In genomic region chr17:31511176-31511540, GRCh38 we compare ENCODE assay signal across 10 cellular contexts.
DNase-seq lines count a peak whose midpoint lies in the region; ATAC-seq, FAIRE-seq and TF ChIP-seq lines count a peak whose summit lies in the region.
"Had no signal": no experiment of that assay in that cellular context is flagged by ENCODE, and none has a peak within 500 bp of the region (broad histone marks: within the 10 kb centered on the region; RNA-seq: fewer than 3 reads in every experiment).

No MANE protein-coding gene starts in this region.

- peaks cover 11% of the 10 kb centered on the region for H3K79me1 ChIP-seq in H1 (ENCODE audit: low read depth, low read length)

- TF ChIP-seq CTCF in H1 (IDR thresholded peaks at IDR 0.05; ENCODE audit: control extremely low read depth in 1 of 3, insufficient read depth in 1 of 3, low read depth in 1 of 3, low read length in 3 of 3), result no peak
- no peak for TF ChIP-seq CTCF in PC-9 (conservative IDR thresholded peaks at IDR 0.05)

- H3K9me2 ChIP-seq in PC-9 (ENCODE audit: insufficient read depth), result no peaks in the 10 kb centered on the region

- H3K9me3 ChIP-seq in H1 (ENCODE audit: insufficient read depth in 2 of 2, low read depth in 1 of 2, low read length in 1 of 2) (no peaks in the 10 kb centered on the region), PC-9 (ENCODE audit: insufficient read depth, low read depth) (no peaks in the 10 kb centered on the region)

- H3K27ac ChIP-seq in H1 (ENCODE audit: low read depth, low read length) (no peak overlapping the region), temporal lobe (ENCODE audit: low read depth, low read length) (peak overlapping the region; percentile 84), PC-9 (no peak overlapping the region)

- H2BK20ac ChIP-seq in H1 (ENCODE audit: low read length), result no peak overlapping the region

- H3K36me3 ChIP-seq in H1 (ENCODE audit: control insufficient read depth in 2 of 4, insufficient read depth in 4 of 4, low read length in 3 of 4) (no peaks in the 10 kb centered on the region), PC-9 (ENCODE audit: low read depth) (no peaks in the 10 kb centered on the region)

- CTCF ChIA-PET in H1 (lab: Charles Lee; ENCODE audit: partially characterized antibody), result interaction anchor here (0.6 to 11.5 kb wide), 13 partner anchors 13 to 495 kb away, joined by 3 to 144 read pairs (median 4); no protein-coding TSS in a partner anchor
- CTCF ChIA-PET in PC-9 (lab: Charles Lee), result no interaction called here

- H3K4me3 ChIP-seq in H1 (ENCODE audit: extremely low read depth in 1 of 4, insufficient read depth in 2 of 4, low read depth in 3 of 4, low read length in 4 of 4) (no peak overlapping the region), PC-9 (no peak overlapping the region)

- ATAC-seq in left cardiac atrium (no peak), GM21447 (IDR thresholded peaks at IDR 0.05; ENCODE audit: unreplicated experiment) (no peak), GM19455 (IDR thresholded peaks at IDR 0.05; ENCODE audit: unreplicated experiment) (no peak)
- ATAC-seq: Panc1 had no signal

- H4K91ac ChIP-seq in H1 (replicated peaks; ENCODE audit: insufficient read length, low read length), result peak overlapping the region; percentile 34

- no peak overlapping the region for H2BK15ac ChIP-seq in H1 (ENCODE audit: low read length)

- TF ChIP-seq POLR2A in H1 (IDR thresholded peaks at IDR 0.05; ENCODE audit: control extremely low read depth in 1 of 2, low read depth in 2 of 2, low read length in 2 of 2), result no peak

- H3K9ac ChIP-seq in H1 (replicated peaks in 1 of 4; ENCODE audit: extremely low read depth in 1 of 4, low read depth in 3 of 4, low read length in 3 of 4), result no peak overlapping the region

- DNase-seq in left cardiac atrium, result peak; percentile 13
- no peak for DNase-seq in cardiac septum (ENCODE audit: low spot score)
- DNase-seq in RPMI8226, result peak; percentile 44
- no peak for DNase-seq in H1 (ENCODE audit: low read depth in 1 of 2, low spot score in 2 of 2)
- DNase-seq in PC-9, result no peak
- DNase-seq: activated naive CD4-positive, alpha-beta T cell treated with Interleukin-2 at 50 U/mL for 16 hours had no signal

- no peak overlapping the region for H3K14ac ChIP-seq in H1 (ENCODE audit: insufficient read length)

- H3K4me1 ChIP-seq in H1 (replicated peaks in 1 of 4; ENCODE audit: control insufficient read depth in 3 of 4, insufficient read depth in 4 of 4, low read length in 3 of 4) (peaks cover 0 to 5% (median 2%) of the 10 kb centered on the region in 4 experiments; a peak in 5 of 7 replicates), PC-9 (replicated peaks; ENCODE audit: insufficient read depth) (no peaks in the 10 kb centered on the region)

- WGBS in H1 (ENCODE audit: extremely low coverage in 1 of 2, insufficient coverage in 1 of 2, insufficient read length in 1 of 2, insufficient replicate concordance in 2 of 2, low coverage in 1 of 2, low lambda C conversion rate in 2 of 2, missing lambda C conversion rate in 1 of 2), 2 experiments, result 89% methylated on average over 9 of the region's 9 CpGs; no CpG with 5 or more reads in 1 of the 2 experiments

- no peak overlapping the region for H3K23ac ChIP-seq in H1 (ENCODE audit: insufficient read length)

- H4K5ac ChIP-seq in H1 (ENCODE audit: insufficient read length, low read depth, low read length), result no peak overlapping the region

- no peak overlapping the region for H3K4me2 ChIP-seq in H1 (ENCODE audit: insufficient read depth in 1 of 2, low read depth in 2 of 2, low read length in 2 of 2)
- no peak overlapping the region for H3K4me2 ChIP-seq in PC-9

- POLR2A ChIA-PET in H1 (lab: Charles Lee; ENCODE audit: partially characterized antibody), result interaction anchor here (1.2 to 1.4 kb wide), 2 partner anchors 13 to 63 kb away, joined by 3 to 4 read pairs; no protein-coding TSS in a partner anchor
- POLR2A ChIA-PET in PC-9 (lab: Charles Lee; ENCODE audit: unreplicated experiment), result interaction anchor here (0.6 kb wide), 1 partner anchor 99 kb away, joined by 6 read pairs; no protein-coding TSS in a partner anchor

- H3K27me3 ChIP-seq in H1 (replicated peaks in 1 of 4; ENCODE audit: control insufficient read depth in 3 of 4, extremely low read depth in 1 of 4, insufficient read depth in 3 of 4, low read length in 3 of 4), result no peaks in the 10 kb centered on the region
- H3K27me3 ChIP-seq in PC-9 (ENCODE audit: insufficient read depth, low read depth), result no peaks in the 10 kb centered on the region

- FAIRE-seq in H1 (lab: Jason Lieb, UNC), result no peak

- no peak overlapping the region for H4K8ac ChIP-seq in H1 (ENCODE audit: extremely low read depth, insufficient read depth, low read length)

- H2AFZ ChIP-seq in H1 (ENCODE audit: low read length) (no peak overlapping the region), PC-9 (no peak overlapping the region)

- no peak for TF ChIP-seq EP300 in H1 (IDR thresholded peaks at IDR 0.05; ENCODE audit: borderline replicate concordance in 1 of 2, low read depth in 2 of 2, low read length in 2 of 2)

- H2AK5ac ChIP-seq in H1 (ENCODE audit: low read depth, low read length), result peak overlapping the region; percentile 83; the same call in 1 of the 2 replicates

- H3F3A ChIP-seq in PC-9 (ENCODE audit: insufficient read depth, low read depth), result no peaks in the 10 kb centered on the region

- H2BK5ac ChIP-seq in H1 (ENCODE audit: low read depth, low read length), result no peak overlapping the region

- no peak overlapping the region for H2BK120ac ChIP-seq in H1 (replicated peaks; ENCODE audit: low read depth, low read length)

- H3K23me2 ChIP-seq in H1 (ENCODE audit: low read depth, low read length), result no peaks in the 10 kb centered on the region

- H3K4ac ChIP-seq in H1 (replicated peaks; ENCODE audit: insufficient read length, low read depth, low read length), result peak overlapping the region; percentile 27

- intact Hi-C loops in left cardiac atrium (cut with DNase I), result no loop called here
- intact Hi-C loops in cardiac septum (cut with DNase I), result no loop called here
- intact Hi-C loops in PC-9 (cut with micrococcal nuclease; ENCODE audit: unreplicated experiment), result no loop called here

- no peak for TF ChIP-seq RAD21 in H1 (IDR thresholded peaks at IDR 0.05 in 1 of 2, conservative IDR thresholded peaks at IDR 0.05 in 1 of 2; ENCODE audit: low read depth in 2 of 2, low read length in 2 of 2)

- H3K18ac ChIP-seq in H1 (ENCODE audit: extremely low read depth, low read length), result no peak overlapping the region

- H3K79me2 ChIP-seq in H1 (ENCODE audit: control insufficient read depth in 1 of 2, insufficient read depth in 2 of 2, low read length in 2 of 2) (peaks cover 0 to 51% of the 10 kb centered on the region in 2 experiments; a peak in 2 of 4 replicates), PC-9 (ENCODE audit: low read depth) (peaks cover 11% of the 10 kb centered on the region; the same call in 1 of the 2 replicates)

- H4K20me1 ChIP-seq in H1 (replicated peaks in 1 of 2; ENCODE audit: control insufficient read depth in 1 of 2, insufficient read depth in 2 of 2, low read length in 2 of 2), result peaks cover 6 to 9% of the 10 kb centered on the region in 2 experiments
- H4K20me1 ChIP-seq in PC-9 (ENCODE audit: insufficient read depth), result no peaks in the 10 kb centered on the region; the same call in 1 of the 2 replicates

- BruUV-seq in PC-9 (replicated peaks; lab: Mats Ljungman, UMichigan), result no TSS peak

- no peak overlapping the region for H2BK12ac ChIP-seq in H1 (ENCODE audit: low read depth, low read length)

- H3K56ac ChIP-seq in H1 (replicated peaks; ENCODE audit: insufficient read length, low read depth, low read length), result no peak overlapping the region

TF ChIP-seq in H1, 55 proteins besides CTCF, POLR2A, EP300 and RAD21:
- no peak for TF ChIP-seq BACH1 (IDR thresholded peaks at IDR 0.05; ENCODE audit: low read length)
- no peak for TF ChIP-seq RNF2 (IDR thresholded peaks at IDR 0.05; ENCODE audit: borderline replicate concordance, low read depth, low read length, missing control alignments, poor library complexity, severe bottlenecking)
- no peak for TF ChIP-seq TEAD4 (IDR thresholded peaks at IDR 0.05; ENCODE audit: low read depth, low read length)
- no peak for TF ChIP-seq ATF3 (IDR thresholded peaks at IDR 0.05; ENCODE audit: insufficient read depth, low read depth, low read length)
- TF ChIP-seq EGR1 (IDR thresholded peaks at IDR 0.05; ENCODE audit: borderline replicate concordance, low read depth, low read length), result no peak
- TF ChIP-seq TAF1 (IDR thresholded peaks at IDR 0.05; ENCODE audit: low read depth, low read length), result no peak
- no peak for TF ChIP-seq CHD2 (IDR thresholded peaks at IDR 0.05; ENCODE audit: low read length)
- TF ChIP-seq RFX5 (IDR thresholded peaks at IDR 0.05; ENCODE audit: borderline replicate concordance, low read depth, low read length), result no peak
- no peak for TF ChIP-seq SRF (IDR thresholded peaks at IDR 0.05; ENCODE audit: low read depth, low read length)
- no peak for TF ChIP-seq MAX (IDR thresholded peaks at IDR 0.05)
TF ChIP-seq in H1: peak in this region for 0.

Comparison
In these comparisons a context has a peak if more than half of its experiments do, and no peak if none do; other contexts are left out.
1. DNase-seq: peak in left cardiac atrium (single experiment) and RPMI8226 (single experiment); none in cardiac septum (single experiment), H1 (0 of 2) and PC-9 (0 of 2).